In the genomic region with DNA sequence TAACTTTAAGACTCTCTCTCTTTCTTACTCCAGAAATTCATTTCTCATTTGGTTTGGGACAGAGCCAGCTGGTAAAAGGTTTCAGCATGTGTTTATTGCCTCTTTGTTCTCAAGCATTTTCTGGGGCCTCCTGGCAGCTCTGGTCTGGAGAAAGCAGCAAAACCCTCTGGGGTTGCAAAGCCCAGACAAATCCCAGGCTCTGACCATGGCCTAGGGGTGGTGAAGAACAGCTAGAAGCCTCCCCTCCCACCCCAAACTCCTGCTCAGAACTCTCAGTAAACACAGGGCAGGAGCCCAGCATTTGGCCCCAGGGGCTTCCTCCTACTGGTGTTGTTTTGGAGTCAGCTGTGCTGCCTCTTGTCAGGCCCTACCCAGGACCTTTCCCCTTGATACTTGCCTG, we compare ENCODE assay signal across 10 cellular contexts.
DNase-seq lines count a peak whose midpoint lies in the region; ATAC-seq, FAIRE-seq and TF ChIP-seq lines count a peak whose summit lies in the region.
"Had no signal": no experiment of that assay in that cellular context is flagged by ENCODE, and none has a peak within 500 bp of the region (broad histone marks: within the 10 kb centered on the region; RNA-seq: fewer than 3 reads in every experiment).

No MANE protein-coding gene starts in this region.

- no peaks in the 10 kb centered on the region for H3K9me3 ChIP-seq in SJSA1 (replicated peaks)
- H3K9me3 ChIP-seq in pancreas = no peaks in the 10 kb centered on the region

- TF ChIP-seq CTCF in AG10803 (conservative IDR thresholded peaks at IDR 0.05; ENCODE audit: low read length) (no peak), fibroblast of mammary gland (conservative IDR thresholded peaks at IDR 0.05; ENCODE audit: control insufficient read depth, insufficient read depth, low read depth, low read length) (no peak), pancreas (IDR thresholded peaks at IDR 0.05) (no peak)

- H3K36me3 ChIP-seq in SJSA1 (no peaks in the 10 kb centered on the region), pancreas (no peaks in the 10 kb centered on the region)

- H3K27me3 ChIP-seq in SJSA1 (replicated peaks) (no peaks in the 10 kb centered on the region), pancreas (no peaks in the 10 kb centered on the region)

- peak overlapping the region; percentile 23; the same call in 1 of the 2 replicates for H3K27ac ChIP-seq in SJSA1
- H3K27ac ChIP-seq in pancreas = peak overlapping the region in 3 of 4 donors; percentile 31 to 64 (median 41)

- intact Hi-C loops in pancreas (cut with DNase I) = no loop called here

- no peak for FAIRE-seq in pancreas (lab: Jason Lieb, UNC)
- no peak for FAIRE-seq in HTR-8/SVneo (lab: Jason Lieb, UNC)
- FAIRE-seq: TTC549 had no signal

- H3K4me1 ChIP-seq in SJSA1 (replicated peaks) = peaks cover 28% of the 10 kb centered on the region
- peaks cover 4 to 10% (median 8%) of the 10 kb centered on the region in 3 donors for H3K4me1 ChIP-seq in pancreas

- DNase-seq in AG10803 (ENCODE audit: low read depth) (peak; percentile 83), SJSA1 (ENCODE audit: low read depth in 1 of 2, low spot score in 2 of 2) (peak; percentile 48 to 59), fibroblast of mammary gland (ENCODE audit: low read depth) (peak; percentile 85), pancreas (peak in 4 of 6 donors; percentile 31 to 43 (median 35)), HTR-8/SVneo (ENCODE audit: insufficient read length, low spot score) (no peak)
- DNase-seq in stimulated activated CD4-positive, alpha-beta T cell treated with anti-CD3 and anti-CD28 coated beads, Interleukin-4, amount 100 ng/mL, for 1 hour = no peak

- ATAC-seq in pancreas (peak; percentile 71 to 84 (median 78)), HG03025 (IDR thresholded peaks at IDR 0.05; ENCODE audit: low FRiP score, unreplicated experiment) (no peak), GM21360 (IDR thresholded peaks at IDR 0.05; ENCODE audit: unreplicated experiment) (no peak)

- no peak overlapping the region for H3K4me3 ChIP-seq in AG10803 (ENCODE audit: low read length)
- H3K4me3 ChIP-seq in SJSA1 = no peak overlapping the region
- no peak overlapping the region for H3K4me3 ChIP-seq in fibroblast of mammary gland (ENCODE audit: control insufficient read depth, low read depth, low read length)
- no peak overlapping the region for H3K4me3 ChIP-seq in pancreas
- H3K4me3 ChIP-seq: lung had no signal

Comparison
In these comparisons a context has a peak if more than half of its experiments do, and no peak if none do; other contexts are left out.
1. DNase-seq: peak in AG10803 (single experiment), SJSA1 (2 of 2), fibroblast of mammary gland (single experiment) and pancreas (4 of 6); none in HTR-8/SVneo (single experiment) and stimulated activated CD4-positive, alpha-beta T cell treated with anti-CD3 and anti-CD28 coated beads, Interleukin-4, amount 100 ng/mL, for 1 hour (single experiment).
2. ATAC-seq: peak in pancreas (4 of 4); none in HG03025 (single experiment) and GM21360 (single experiment).